In the genomic region with DNA sequence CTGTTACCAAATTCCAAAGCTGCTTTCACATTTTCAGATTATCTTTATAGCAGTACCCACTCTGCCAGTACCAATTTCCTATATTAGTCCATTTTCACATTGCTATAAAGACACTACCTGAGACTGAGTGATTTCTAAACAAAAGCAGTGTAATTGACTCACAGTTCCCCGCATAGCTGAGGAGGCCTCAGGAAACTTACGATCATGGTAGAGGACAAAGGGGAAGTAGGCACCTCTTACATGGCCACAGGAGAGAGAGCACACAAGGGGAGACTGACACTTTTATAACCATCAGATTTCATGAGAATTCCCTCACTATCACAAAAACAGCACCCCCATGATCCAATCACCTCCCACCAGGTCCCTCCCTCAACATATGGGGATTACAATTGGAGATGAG, we compare ENCODE assay signal across 18 cellular contexts.
A peak's percentile ranks its signal among the peaks of the same experiment; 100 is the strongest.
DNase-seq lines count a peak whose midpoint lies in the region; ATAC-seq and TF ChIP-seq lines count a peak whose summit lies in the region.
"Had no signal": no experiment of that assay in that cellular context is flagged by ENCODE, and none has a peak within 500 bp of the region (broad histone marks: within the 10 kb centered on the region; RNA-seq: fewer than 3 reads in every experiment).

No MANE protein-coding gene starts in this region.

- H3K27me3 Mint-ChIP-seq in activated CD4-positive, alpha-beta memory T cell treated with anti-CD3 and anti-CD28 coated beads for 36 hours = no peaks in the 10 kb centered on the region
- H3K27me3 Mint-ChIP-seq: natural killer cell treated with Interleukin-12 subunit alpha and Interleukin-12 subunit beta and Interleukin-15 and Interleukin-18, amount 100 ng/mL, for 72 hours had no signal

- peak; percentile 79 for DNase-seq in NOMO-1 treated with dmso at 0.1 percent for 144 hours (lab: John Stamatoyannopoulos, UW; ENCODE audit: unreplicated experiment)
- peak; percentile 9 for DNase-seq in iPS DF 4.7 (ENCODE audit: extremely low read depth, low spot score)
- no peak for DNase-seq in activated CD4-positive, alpha-beta memory T cell treated with anti-CD3 and anti-CD28 coated beads for 36 hours
- no peak for DNase-seq in activated CD8-positive, alpha-beta memory T cell treated with anti-CD3 and anti-CD28 coated beads for 24 hours
- no peak for DNase-seq in ACHN
- DNase-seq: activated CD4-positive, alpha-beta T cell treated with anti-CD3 and anti-CD28 coated beads, Interleukin-2, amount 50 U/mL, for 1 hour; activated gamma-delta T cell; Calu3; left colon; NCI-H1417; NCI-H524; posterior cingulate gyrus; T-helper 1 cell; testis had no signal

- H3K4me3 Mint-ChIP-seq in activated CD4-positive, alpha-beta memory T cell treated with anti-CD3 and anti-CD28 coated beads for 36 hours = no peak overlapping the region
- H3K4me3 Mint-ChIP-seq: natural killer cell treated with Interleukin-12 subunit alpha and Interleukin-12 subunit beta and Interleukin-15 and Interleukin-18, amount 100 ng/mL, for 72 hours had no signal

- CTCF ChIA-PET in activated CD4-positive, alpha-beta memory T cell treated with anti-CD3 and anti-CD28 coated beads for 36 hours (lab: Charles Lee) = no interaction called here

- POLR2A ChIA-PET in activated CD4-positive, alpha-beta memory T cell treated with anti-CD3 and anti-CD28 coated beads for 36 hours (lab: Charles Lee) = no interaction called here

- ATAC-seq in GM19351 (IDR thresholded peaks at IDR 0.05; ENCODE audit: unreplicated experiment) (peak; percentile 69), HG03442 (IDR thresholded peaks at IDR 0.05; ENCODE audit: unreplicated experiment) (peak; percentile 73), SK-N-SH treated with all-trans-retinoic acid at 6 μM for 48 hours (no peak)
- ATAC-seq: left colon; natural killer cell treated with Interleukin-12 subunit alpha and Interleukin-12 subunit beta and Interleukin-15 and Interleukin-18, amount 100 ng/mL, for 72 hours had no signal

- intact Hi-C loops in activated CD4-positive, alpha-beta memory T cell treated with anti-CD3 and anti-CD28 coated beads for 36 hours (cut with micrococcal nuclease) = no loop called here

- H3K9me3 Mint-ChIP-seq in activated CD4-positive, alpha-beta memory T cell treated with anti-CD3 and anti-CD28 coated beads for 36 hours = peaks cover under 1% of the 10 kb centered on the region

- H3K36me3 Mint-ChIP-seq in activated CD4-positive, alpha-beta memory T cell treated with anti-CD3 and anti-CD28 coated beads for 36 hours = peaks cover 4% of the 10 kb centered on the region
- H3K36me3 Mint-ChIP-seq: natural killer cell treated with Interleukin-12 subunit alpha and Interleukin-12 subunit beta and Interleukin-15 and Interleukin-18, amount 100 ng/mL, for 72 hours had no signal

- in situ Hi-C loops in ACHN (cut with HindIII; ENCODE audit: low pct_ligation_motif_present, low pct_unique_long_range_greater_than_20kb, low sequenced_read_pairs) = no loop called here

- H3K4me1 Mint-ChIP-seq in activated CD4-positive, alpha-beta memory T cell treated with anti-CD3 and anti-CD28 coated beads for 36 hours (ENCODE audit: low read depth) = no peaks in the 10 kb centered on the region

- no peak overlapping the region for H3K27ac Mint-ChIP-seq in activated CD4-positive, alpha-beta memory T cell treated with anti-CD3 and anti-CD28 coated beads for 36 hours
- H3K27ac Mint-ChIP-seq: natural killer cell treated with Interleukin-12 subunit alpha and Interleukin-12 subunit beta and Interleukin-15 and Interleukin-18, amount 100 ng/mL, for 72 hours had no signal

TF ChIP-seq in SK-N-SH treated with all-trans-retinoic acid at 6 μM for 48 hours, 23 proteins besides CTCF, POLR2A, EP300 and RAD21:
- TF ChIP-seq ARNTL (CRISPR knock-in tag; IDR thresholded peaks at IDR 0.05; ENCODE audit: borderline replicate concordance, low read depth) = no peak
- TF ChIP-seq, protein P1, sequence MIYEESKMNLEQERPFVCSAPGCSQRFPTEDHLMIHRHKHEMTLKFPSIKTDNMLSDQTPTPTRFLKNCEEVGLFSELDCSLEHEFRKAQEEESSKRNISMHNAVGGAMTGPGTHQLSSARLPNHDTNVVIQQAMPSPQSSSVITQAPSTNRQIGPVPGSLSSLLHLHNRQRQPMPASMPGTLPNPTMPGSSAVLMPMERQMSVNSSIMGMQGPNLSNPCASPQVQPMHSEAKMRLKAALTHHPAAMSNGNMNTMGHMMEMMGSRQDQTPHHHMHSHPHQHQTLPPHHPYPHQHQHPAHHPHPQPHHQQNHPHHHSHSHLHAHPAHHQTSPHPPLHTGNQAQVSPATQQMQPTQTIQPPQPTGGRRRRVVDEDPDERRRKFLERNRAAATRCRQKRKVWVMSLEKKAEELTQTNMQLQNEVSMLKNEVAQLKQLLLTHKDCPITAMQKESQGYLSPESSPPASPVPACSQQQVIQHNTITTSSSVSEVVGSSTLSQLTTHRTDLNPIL (CRISPR knock-in tag; IDR thresholded peaks at IDR 0.05; ENCODE audit: low read depth) = no peak
- TF ChIP-seq, protein P2, sequence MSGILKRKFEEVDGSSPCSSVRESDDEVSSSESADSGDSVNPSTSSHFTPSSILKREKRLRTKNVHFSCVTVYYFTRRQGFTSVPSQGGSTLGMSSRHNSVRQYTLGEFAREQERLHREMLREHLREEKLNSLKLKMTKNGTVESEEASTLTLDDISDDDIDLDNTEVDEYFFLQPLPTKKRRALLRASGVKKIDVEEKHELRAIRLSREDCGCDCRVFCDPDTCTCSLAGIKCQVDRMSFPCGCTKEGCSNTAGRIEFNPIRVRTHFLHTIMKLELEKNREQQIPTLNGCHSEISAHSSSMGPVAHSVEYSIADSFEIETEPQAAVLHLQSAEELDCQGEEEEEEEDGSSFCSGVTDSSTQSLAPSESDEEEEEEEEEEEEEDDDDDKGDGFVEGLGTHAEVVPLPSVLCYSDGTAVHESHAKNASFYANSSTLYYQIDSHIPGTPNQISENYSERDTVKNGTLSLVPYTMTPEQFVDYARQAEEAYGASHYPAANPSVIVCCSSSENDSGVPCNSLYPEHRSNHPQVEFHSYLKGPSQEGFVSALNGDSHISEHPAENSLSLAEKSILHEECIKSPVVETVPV (CRISPR knock-in tag; IDR thresholded peaks at IDR 0.05) = no peak
- TF ChIP-seq TOX (CRISPR knock-in tag; IDR thresholded peaks at IDR 0.05; ENCODE audit: borderline replicate concordance) = no peak

Comparison
In these comparisons a context has a peak if more than half of its experiments do, and no peak if none do; other contexts are left out.
1. DNase-seq: peak in NOMO-1 treated with dmso at 0.1 percent for 144 hours (single experiment) and iPS DF 4.7 (single experiment); none in activated CD4-positive, alpha-beta memory T cell treated with anti-CD3 and anti-CD28 coated beads for 36 hours (single experiment), activated CD8-positive, alpha-beta memory T cell treated with anti-CD3 and anti-CD28 coated beads for 24 hours (single experiment) and ACHN (single experiment).